8 cellular contexts compared by ENCODE assay signal in genomic region chr13:113207890-113208423, GRCh38. TPM values are rescaled to one million over a fixed set of nuclear protein-coding genes. Genes with fewer than 3 reads are reported as not detected.
DNase-seq lines count a peak whose midpoint lies in the region; ATAC-seq, FAIRE-seq and TF ChIP-seq lines count a peak whose summit lies in the region.

No MANE protein-coding gene starts in this region.

- ATAC-seq in GM21515 (IDR thresholded peaks at IDR 0.05; ENCODE audit: unreplicated experiment) (peak; percentile 25), pancreas (peak; percentile 40 to 52 (median 47))

- peaks cover 65% of the 10 kb centered on the region for H3K4me1 Mint-ChIP-seq in activated CD4-positive, alpha-beta memory T cell treated with anti-CD3 and anti-CD28 coated beads, Interleukin-2, amount 10 ng/mL, durations not matched to agents 7 days and 5 days

- peaks cover 15 to 32% (median 20%) of the 10 kb centered on the region in 3 donors for H3K4me1 ChIP-seq in pancreas

- H3K4me3 ChIP-seq in pancreas: peak overlapping the region; percentile 79 to 98 (median 94)

- H3K9me3 Mint-ChIP-seq in activated CD4-positive, alpha-beta memory T cell treated with anti-CD3 and anti-CD28 coated beads, Interleukin-2, amount 10 ng/mL, durations not matched to agents 7 days and 5 days: peaks cover 2% of the 10 kb centered on the region

- intact Hi-C loops in pancreas (cut with DNase I): no loop called here

- POLR2A ChIA-PET in activated CD4-positive, alpha-beta memory T cell treated with anti-CD3 and anti-CD28 coated beads, Interleukin-2, amount 10 ng/mL, durations not matched to agents 7 days and 5 days (lab: Charles Lee): interaction anchor here (1.0 to 4.5 kb wide), 11 partner anchors 10 to 378 kb away, joined by 3 to 77 read pairs (median 11); partner anchors contain the start of gene LAMP1

- H3K27ac Mint-ChIP-seq in activated CD4-positive, alpha-beta memory T cell treated with anti-CD3 and anti-CD28 coated beads, Interleukin-2, amount 10 ng/mL, durations not matched to agents 7 days and 5 days: peak overlapping the region; percentile 81

- H3K36me3 Mint-ChIP-seq in activated CD4-positive, alpha-beta memory T cell treated with anti-CD3 and anti-CD28 coated beads, Interleukin-2, amount 10 ng/mL, durations not matched to agents 7 days and 5 days (ENCODE audit: low read depth): peaks cover 43% of the 10 kb centered on the region

- no peak for TF ChIP-seq RAD21 in Ishikawa (IDR thresholded peaks at IDR 0.05; ENCODE audit: low read depth)

- DNase-seq in Daoy (ENCODE audit: low read depth): peak; percentile 42
- no peak for DNase-seq in activated CD4-positive, alpha-beta memory T cell treated with anti-CD3 and anti-CD28 coated beads, Interleukin-2, amount 10 ng/mL, durations not matched to agents 7 days and 5 days
- peak; percentile 15 for DNase-seq in germinal center (ENCODE audit: low spot score)
- peak in 5 of 6 donors; percentile 33 to 84 (median 49) for DNase-seq in pancreas
- DNase-seq in activated effector memory CD4-positive, alpha-beta T cell treated with anti-CD3 and anti-CD28 coated beads, Interleukin-2, amount 50 U/mL, for 16 hours: no peak
- DNase-seq in SIG-M5 (lab: John Stamatoyannopoulos, UW): no peak

- H3K4me3 Mint-ChIP-seq in activated CD4-positive, alpha-beta memory T cell treated with anti-CD3 and anti-CD28 coated beads, Interleukin-2, amount 10 ng/mL, durations not matched to agents 7 days and 5 days: peak overlapping the region; percentile 92

- no peak for TF ChIP-seq EP300 in Ishikawa (IDR thresholded peaks at IDR 0.05; ENCODE audit: borderline replicate concordance)

- no peak for FAIRE-seq in pancreas (lab: Jason Lieb, UNC)

- peaks cover 0 to 5% (median 0%) of the 10 kb centered on the region in 3 donors for H3K36me3 ChIP-seq in pancreas

- peak overlapping the region; percentile 93 to 100 (median 98) for H3K27ac ChIP-seq in pancreas

- no peak for TF ChIP-seq CTCF in pancreas (IDR thresholded peaks at IDR 0.05)

- H3K27me3 ChIP-seq in pancreas: no peaks in the 10 kb centered on the region

- 0 to 1% methylated on average over 45 of the region's 45 CpGs for WGBS in pancreas, 2 donors

- CTCF ChIA-PET in activated CD4-positive, alpha-beta memory T cell treated with anti-CD3 and anti-CD28 coated beads, Interleukin-2, amount 10 ng/mL, durations not matched to agents 7 days and 5 days (lab: Charles Lee): interaction anchor here (1.4 kb wide), 1 partner anchor 32 kb away, joined by 4 read pairs; no protein-coding TSS in a partner anchor

- no peaks in the 10 kb centered on the region for H3K9me3 ChIP-seq in pancreas

- no peaks in the 10 kb centered on the region for H3K27me3 Mint-ChIP-seq in activated CD4-positive, alpha-beta memory T cell treated with anti-CD3 and anti-CD28 coated beads, Interleukin-2, amount 10 ng/mL, durations not matched to agents 7 days and 5 days

TF ChIP-seq in Ishikawa, 13 proteins besides CTCF, POLR2A, EP300 and RAD21:
- TF ChIP-seq NFIC (IDR thresholded peaks at IDR 0.05): no peak
- TF ChIP-seq USF1 (IDR thresholded peaks at IDR 0.05): peak; percentile 26; the same call in 1 of the 2 replicates
- no peak for TF ChIP-seq CREB1 (IDR thresholded peaks at IDR 0.05; ENCODE audit: low read depth)
TF ChIP-seq in Ishikawa: peak in this region for 1.

RNA-seq across cellular contexts. Expression of gene PCID2, which starts 0.5 kb away (rescaled TPM):
- total RNA-seq in Daoy (2014; rRNA removed; shearing (Covaris generic)): 43.3 and 51.1 TPM in 2 replicates
- total RNA-seq in activated CD4-positive, alpha-beta memory T cell treated with anti-CD3 and anti-CD28 coated beads, Interleukin-2, amount 10 ng/mL, durations not matched to agents 7 days and 5 days: 10 to 100 TPM; 58.9 to 66.2 TPM
- 10 to 100 TPM; 17.3 to 23.4 (median 19.5) TPM for total RNA-seq in pancreas
- 10 to 100 TPM; 21.6 to 33.9 TPM for polyA plus RNA-seq in pancreas

RNA-seq across cellular contexts. Expression of gene CUL4A, which starts 1.5 kb away (rescaled TPM):
- 61.9 and 75.0 TPM in 2 replicates for total RNA-seq in Daoy (2014; rRNA removed; shearing (Covaris generic))
- total RNA-seq in activated CD4-positive, alpha-beta memory T cell treated with anti-CD3 and anti-CD28 coated beads, Interleukin-2, amount 10 ng/mL, durations not matched to agents 7 days and 5 days: 10 to 100 TPM; 67.2 to 68.8 TPM
- 10 to 100 TPM; 28.3 to 33.4 (median 29.7) TPM for total RNA-seq in pancreas
- 10 to 100 TPM; 18.1 to 29.0 TPM for polyA plus RNA-seq in pancreas

RNA-seq across cellular contexts. Expression of gene PROZ, which starts 49.5 kb away (rescaled TPM):
- total RNA-seq in Daoy (2014; rRNA removed; shearing (Covaris generic)): not detected in 2 replicates
- not detected for total RNA-seq in activated CD4-positive, alpha-beta memory T cell treated with anti-CD3 and anti-CD28 coated beads, Interleukin-2, amount 10 ng/mL, durations not matched to agents 7 days and 5 days
- not detected for total RNA-seq in pancreas
- under 1 TPM in 1 of 2 donors, not detected in 1; 0.05 TPM for polyA plus RNA-seq in pancreas

Comparison
In these comparisons a context has a peak if more than half of its experiments do, and no peak if none do; other contexts are left out.
1. DNase-seq: peak in Daoy (single experiment), germinal center (single experiment) and pancreas (5 of 6); none in activated CD4-positive, alpha-beta memory T cell treated with anti-CD3 and anti-CD28 coated beads, Interleukin-2, amount 10 ng/mL, durations not matched to agents 7 days and 5 days (single experiment), activated effector memory CD4-positive, alpha-beta T cell treated with anti-CD3 and anti-CD28 coated beads, Interleukin-2, amount 50 U/mL, for 16 hours (single experiment) and SIG-M5 (single experiment).